Comparison of ENCODE assay signal across 12 cellular contexts in the genomic region with DNA sequence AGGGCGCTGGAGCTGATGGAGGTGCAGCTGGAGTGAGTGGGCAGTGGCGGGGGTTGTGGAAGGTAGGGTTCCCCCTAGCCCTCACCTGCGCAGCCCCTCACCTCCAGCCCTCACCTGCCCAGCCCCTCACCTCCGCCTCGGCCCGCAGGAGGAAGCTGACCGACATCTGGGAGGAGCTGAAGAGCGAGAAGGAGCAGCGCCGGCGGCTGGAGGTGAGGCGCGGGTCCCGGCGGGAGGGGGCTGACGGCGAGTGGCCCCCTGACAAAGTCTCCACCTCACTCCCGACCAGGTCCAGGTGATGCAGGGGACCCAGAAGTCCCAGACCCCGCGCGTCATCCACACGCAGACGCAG. TPM values are rescaled to one million over a fixed set of nuclear protein-coding genes. Genes with fewer than 3 reads are reported as not detected.
A peak's percentile ranks its signal among the peaks of the same experiment; 100 is the strongest.
DNase-seq lines count a peak whose midpoint lies in the region; ATAC-seq, FAIRE-seq and TF ChIP-seq lines count a peak whose summit lies in the region.
"Had no signal": no experiment of that assay in that cellular context is flagged by ENCODE, and none has a peak within 500 bp of the region (broad histone marks: within the 10 kb centered on the region; RNA-seq: fewer than 3 reads in every experiment).

No MANE protein-coding gene starts in this region.

- H3K9me3 ChIP-seq in left ventricle myocardium inferior (replicated peaks) (no peaks in the 10 kb centered on the region), duodenal mucosa (ENCODE audit: control insufficient read depth in 1 of 2, low read length in 2 of 2) (no peaks in the 10 kb centered on the region)

- H3K4me3 Mint-ChIP-seq in naive B cell, result peak overlapping the region; percentile 84 to 98 (median 94)

- peaks cover 0 to 8% (median 2%) of the 10 kb centered on the region in 3 donors for H3K27me3 Mint-ChIP-seq in naive B cell

- H3K27me3 ChIP-seq in left ventricle myocardium inferior (ENCODE audit: low read depth) (no peaks in the 10 kb centered on the region), duodenal mucosa (ENCODE audit: control insufficient read depth in 1 of 2, insufficient read depth in 2 of 2, low read length in 2 of 2) (peaks cover 8 to 12% of the 10 kb centered on the region in 2 donors)

- H3K9ac ChIP-seq in duodenal mucosa (ENCODE audit: low read depth in 1 of 2, low read length in 2 of 2), result peak overlapping the region; percentile 25 to 47

- intact Hi-C loops in left ventricle myocardium inferior (cut with micrococcal nuclease) (no loop called here), Right ventricle myocardium inferior (cut with DNase I) (loop anchor here (5.0 kb wide), 1 partner anchor 47 kb away; no protein-coding TSS in a partner anchor), head of caudate nucleus (cut with DNase I) (no loop called here)

- no peak for TF ChIP-seq POLR2A in GM12892 (IDR thresholded peaks at IDR 0.05; ENCODE audit: low read depth, low read length)

- H3K4me1 ChIP-seq in left ventricle myocardium inferior (peaks cover 46% of the 10 kb centered on the region), duodenal mucosa (ENCODE audit: control insufficient read depth in 1 of 2, insufficient read depth in 2 of 2, low read length in 2 of 2) (peaks cover 12 to 36% of the 10 kb centered on the region in 2 donors)

- H3K4me3 ChIP-seq in left ventricle myocardium inferior (peak overlapping the region; percentile 83), duodenal mucosa (ENCODE audit: low read depth in 1 of 2, low read length in 2 of 2) (peak overlapping the region; percentile 61 to 68)

- H3K27ac ChIP-seq in left ventricle myocardium inferior (replicated peaks) (peak overlapping the region; percentile 95), duodenal mucosa (ENCODE audit: low read depth, low read length) (peak overlapping the region; percentile 20)

- peaks cover 23 to 34% (median 26%) of the 10 kb centered on the region in 3 donors for H3K4me1 Mint-ChIP-seq in naive B cell

- no peak for TF ChIP-seq CTCF in left ventricle myocardium inferior (IDR thresholded peaks at IDR 0.05; ENCODE audit: borderline replicate concordance)

- DNase-seq in left ventricle myocardium inferior (no peak), Right ventricle myocardium inferior (ENCODE audit: missing footprints) (no peak), naive B cell (no peak), GM12892 (ENCODE audit: insufficient read length) (no peak), UCSD-AML1 (lab: John Stamatoyannopoulos, UW; ENCODE audit: unreplicated experiment) (no peak), head of caudate nucleus (no peak), NCI-H2171 (lab: John Stamatoyannopoulos, UW) (no peak)
- DNase-seq: DMS79, KBM-7, occipital lobe, SIG-M5 had no signal

- no peak for ATAC-seq in Right ventricle myocardium inferior
- peak in 1 of 2 donors; percentile 4 for ATAC-seq in naive B cell (ENCODE audit: low read depth in 2 of 2)

- H3K27ac Mint-ChIP-seq in naive B cell, result peak overlapping the region in 5 of 6 donors; percentile 78 to 92 (median 81)

- no peaks in the 10 kb centered on the region for H3K9me3 Mint-ChIP-seq in naive B cell

- no peaks in the 10 kb centered on the region for H3K36me3 Mint-ChIP-seq in naive B cell

- FAIRE-seq in GM12892 (lab: Jason Lieb, UNC), result no peak

- H3K36me3 ChIP-seq in left ventricle myocardium inferior, result no peaks in the 10 kb centered on the region
- H3K36me3 ChIP-seq in duodenal mucosa (ENCODE audit: control insufficient read depth in 1 of 2, insufficient read depth in 2 of 2, low read length in 2 of 2), result no peaks in the 10 kb centered on the region

RNA-seq across cellular contexts. Expression of a gene that starts 2.7 kb away (rescaled TPM):
- 10.6 TPM for total RNA-seq in left ventricle myocardium inferior
- total RNA-seq in Right ventricle myocardium inferior, result 10.9 TPM
- 1 to 10 TPM in 1 of 6 donors, under 1 TPM in 3, not detected in 2; 0.52 to 1.3 (median 0.74) TPM for polyA plus RNA-seq in naive B cell (ENCODE audit: low read depth in 6 of 6)
- polyA plus RNA-seq in GM12892 (2012; ENCODE audit: missing spikeins), result 0.66 TPM

RNA-seq across cellular contexts. Expression of a gene that starts 14.6 kb away (rescaled TPM):
- total RNA-seq in left ventricle myocardium inferior (1.9 TPM), Right ventricle myocardium inferior (1.6 TPM)
- under 1 TPM in 4 of 6 donors, not detected in 2; 0.23 to 0.51 (median 0.36) TPM for polyA plus RNA-seq in naive B cell (ENCODE audit: low read depth in 6 of 6)
- polyA plus RNA-seq in GM12892 (2012; ENCODE audit: missing spikeins), result 15.3 TPM
